1 cellular context compared by ENCODE assay signal in the genomic region with DNA sequence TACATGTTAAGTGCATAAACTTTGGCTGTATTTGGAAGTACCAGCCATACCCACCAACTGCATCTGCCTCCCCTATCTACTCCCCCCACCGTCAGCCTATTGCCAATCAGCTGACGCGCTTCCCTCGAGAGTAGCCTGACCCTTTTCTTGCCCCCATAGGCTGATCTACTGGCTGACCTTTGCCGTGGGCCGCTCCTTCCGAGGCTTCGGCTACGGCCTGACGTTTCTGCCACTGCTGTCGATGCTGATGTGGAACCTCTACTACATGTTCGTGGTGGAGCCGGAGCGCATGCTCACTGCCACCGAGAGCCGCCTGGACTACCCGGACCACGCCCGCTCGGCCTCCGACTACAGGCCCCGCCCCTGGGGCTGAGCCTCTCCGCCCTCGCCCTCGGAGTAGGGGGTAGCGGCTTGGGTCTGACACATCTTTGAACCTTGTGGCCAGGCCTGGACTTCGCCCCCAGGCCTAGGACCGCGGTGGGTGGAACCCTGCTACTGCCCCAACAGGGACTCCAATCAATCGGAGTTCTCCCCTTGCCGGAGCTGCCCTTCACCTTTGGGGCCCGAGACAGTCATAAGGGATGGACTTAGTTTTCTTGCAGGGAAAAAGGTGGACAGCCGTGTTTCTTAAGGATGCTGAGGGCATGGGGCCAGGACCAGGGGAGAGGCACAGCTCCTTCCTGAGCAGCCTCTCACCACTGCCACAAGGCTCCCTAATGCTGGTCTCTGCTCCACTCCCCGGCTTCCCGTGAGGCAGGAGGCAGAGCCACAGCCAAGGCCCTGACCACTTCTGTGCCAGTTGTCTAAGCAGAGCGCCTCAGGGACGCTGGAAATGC.
TF ChIP-seq lines count a peak whose summit lies in the region.

No MANE protein-coding gene starts in this region.

TF ChIP-seq in HepG2, 621 proteins besides CTCF, POLR2A, EP300 and RAD21 (continued from another document and continues in another):
- TF ChIP-seq, protein P1, sequence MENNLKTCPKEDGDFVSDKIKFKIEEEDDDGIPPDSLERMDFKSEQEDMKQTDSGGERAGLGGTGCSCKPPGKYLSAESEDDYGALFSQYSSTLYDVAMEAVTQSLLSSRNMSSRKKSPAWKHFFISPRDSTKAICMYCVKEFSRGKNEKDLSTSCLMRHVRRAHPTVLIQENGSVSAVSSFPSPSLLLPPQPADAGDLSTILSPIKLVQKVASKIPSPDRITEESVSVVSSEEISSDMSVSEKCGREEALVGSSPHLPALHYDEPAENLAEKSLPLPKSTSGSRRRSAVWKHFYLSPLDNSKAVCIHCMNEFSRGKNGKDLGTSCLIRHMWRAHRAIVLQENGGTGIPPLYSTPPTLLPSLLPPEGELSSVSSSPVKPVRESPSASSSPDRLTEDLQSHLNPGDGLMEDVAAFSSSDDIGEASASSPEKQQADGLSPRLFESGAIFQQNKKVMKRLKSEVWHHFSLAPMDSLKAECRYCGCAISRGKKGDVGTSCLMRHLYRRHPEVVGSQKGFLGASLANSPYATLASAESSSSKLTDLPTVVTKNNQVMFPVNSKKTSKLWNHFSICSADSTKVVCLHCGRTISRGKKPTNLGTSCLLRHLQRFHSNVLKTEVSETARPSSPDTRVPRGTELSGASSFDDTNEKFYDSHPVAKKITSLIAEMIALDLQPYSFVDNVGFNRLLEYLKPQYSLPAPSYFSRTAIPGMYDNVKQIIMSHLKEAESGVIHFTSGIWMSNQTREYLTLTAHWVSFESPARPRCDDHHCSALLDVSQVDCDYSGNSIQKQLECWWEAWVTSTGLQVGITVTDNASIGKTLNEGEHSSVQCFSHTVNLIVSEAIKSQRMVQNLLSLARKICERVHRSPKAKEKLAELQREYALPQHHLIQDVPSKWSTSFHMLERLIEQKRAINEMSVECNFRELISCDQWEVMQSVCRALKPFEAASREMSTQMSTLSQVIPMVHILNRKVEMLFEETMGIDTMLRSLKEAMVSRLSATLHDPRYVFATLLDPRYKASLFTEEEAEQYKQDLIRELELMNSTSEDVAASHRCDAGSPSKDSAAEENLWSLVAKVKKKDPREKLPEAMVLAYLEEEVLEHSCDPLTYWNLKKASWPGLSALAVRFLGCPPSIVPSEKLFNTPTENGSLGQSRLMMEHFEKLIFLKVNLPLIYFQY (CRISPR knock-in tag; IDR thresholded peaks at IDR 0.05; ENCODE audit: borderline replicate concordance) = peak; percentile 55; the same call in 1 of the 2 replicates
- TF ChIP-seq ZSCAN20 (CRISPR knock-in tag; IDR thresholded peaks at IDR 0.05; ENCODE audit: borderline replicate concordance) (no peak), PAF1 (CRISPR knock-in tag; IDR thresholded peaks at IDR 0.05) (no peak), ZNF343 (CRISPR knock-in tag; IDR thresholded peaks at IDR 0.05) (no peak), SP140L (CRISPR knock-in tag; IDR thresholded peaks at IDR 0.05; ENCODE audit: borderline replicate concordance) (no peak; the same call in 1 of the 2 replicates), TOPORS (CRISPR knock-in tag; IDR thresholded peaks at IDR 0.05) (peak; percentile 51; the same call in 1 of the 2 replicates), SAFB2 (CRISPR knock-in tag; IDR thresholded peaks at IDR 0.05; ENCODE audit: borderline replicate concordance, low read depth) (no peak; the same call in 1 of the 2 replicates), CBX1 (IDR thresholded peaks at IDR 0.05; ENCODE audit: low read depth) (no peak), TARDBP (CRISPR knock-in tag; IDR thresholded peaks at IDR 0.05) (no peak; the same call in 1 of the 2 replicates), EED (CRISPR knock-in tag; IDR thresholded peaks at IDR 0.05) (no peak), ZNF709 (CRISPR knock-in tag; IDR thresholded peaks at IDR 0.05) (no peak; the same call in 1 of the 2 replicates), CEBPB (IDR thresholded peaks at IDR 0.05; ENCODE audit: borderline replicate concordance, low read depth, low read length) (no peak), ZNF562 (CRISPR knock-in tag; IDR thresholded peaks at IDR 0.05; ENCODE audit: borderline replicate concordance) (no peak), REPIN1 (CRISPR knock-in tag; IDR thresholded peaks at IDR 0.05; ENCODE audit: borderline replicate concordance, low read depth) (peak; percentile 84; the same call in 1 of the 2 replicates), ZNF746 (CRISPR knock-in tag; IDR thresholded peaks at IDR 0.05) (0 out of 2 replicates have a peak, but pooled peaks have one; percentile 59), XBP1 (CRISPR knock-in tag; IDR thresholded peaks at IDR 0.05) (no peak), ZNF546 (CRISPR knock-in tag; conservative IDR thresholded peaks at IDR 0.05) (peak; percentile 64)
- TF ChIP-seq, protein P2, sequence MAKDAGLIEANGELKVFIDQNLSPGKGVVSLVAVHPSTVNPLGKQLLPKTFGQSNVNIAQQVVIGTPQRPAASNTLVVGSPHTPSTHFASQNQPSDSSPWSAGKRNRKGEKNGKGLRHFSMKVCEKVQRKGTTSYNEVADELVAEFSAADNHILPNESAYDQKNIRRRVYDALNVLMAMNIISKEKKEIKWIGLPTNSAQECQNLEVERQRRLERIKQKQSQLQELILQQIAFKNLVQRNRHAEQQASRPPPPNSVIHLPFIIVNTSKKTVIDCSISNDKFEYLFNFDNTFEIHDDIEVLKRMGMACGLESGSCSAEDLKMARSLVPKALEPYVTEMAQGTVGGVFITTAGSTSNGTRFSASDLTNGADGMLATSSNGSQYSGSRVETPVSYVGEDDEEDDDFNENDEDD (CRISPR knock-in tag; IDR thresholded peaks at IDR 0.05; ENCODE audit: borderline replicate concordance) = peak; percentile 47; the same call in 1 of the 2 replicates
- TF ChIP-seq, protein P3, sequence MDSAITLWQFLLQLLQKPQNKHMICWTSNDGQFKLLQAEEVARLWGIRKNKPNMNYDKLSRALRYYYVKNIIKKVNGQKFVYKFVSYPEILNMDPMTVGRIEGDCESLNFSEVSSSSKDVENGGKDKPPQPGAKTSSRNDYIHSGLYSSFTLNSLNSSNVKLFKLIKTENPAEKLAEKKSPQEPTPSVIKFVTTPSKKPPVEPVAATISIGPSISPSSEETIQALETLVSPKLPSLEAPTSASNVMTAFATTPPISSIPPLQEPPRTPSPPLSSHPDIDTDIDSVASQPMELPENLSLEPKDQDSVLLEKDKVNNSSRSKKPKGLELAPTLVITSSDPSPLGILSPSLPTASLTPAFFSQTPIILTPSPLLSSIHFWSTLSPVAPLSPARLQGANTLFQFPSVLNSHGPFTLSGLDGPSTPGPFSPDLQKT (CRISPR knock-in tag; IDR thresholded peaks at IDR 0.05; ENCODE audit: borderline replicate concordance) = no peak
- TF ChIP-seq, protein P4, sequence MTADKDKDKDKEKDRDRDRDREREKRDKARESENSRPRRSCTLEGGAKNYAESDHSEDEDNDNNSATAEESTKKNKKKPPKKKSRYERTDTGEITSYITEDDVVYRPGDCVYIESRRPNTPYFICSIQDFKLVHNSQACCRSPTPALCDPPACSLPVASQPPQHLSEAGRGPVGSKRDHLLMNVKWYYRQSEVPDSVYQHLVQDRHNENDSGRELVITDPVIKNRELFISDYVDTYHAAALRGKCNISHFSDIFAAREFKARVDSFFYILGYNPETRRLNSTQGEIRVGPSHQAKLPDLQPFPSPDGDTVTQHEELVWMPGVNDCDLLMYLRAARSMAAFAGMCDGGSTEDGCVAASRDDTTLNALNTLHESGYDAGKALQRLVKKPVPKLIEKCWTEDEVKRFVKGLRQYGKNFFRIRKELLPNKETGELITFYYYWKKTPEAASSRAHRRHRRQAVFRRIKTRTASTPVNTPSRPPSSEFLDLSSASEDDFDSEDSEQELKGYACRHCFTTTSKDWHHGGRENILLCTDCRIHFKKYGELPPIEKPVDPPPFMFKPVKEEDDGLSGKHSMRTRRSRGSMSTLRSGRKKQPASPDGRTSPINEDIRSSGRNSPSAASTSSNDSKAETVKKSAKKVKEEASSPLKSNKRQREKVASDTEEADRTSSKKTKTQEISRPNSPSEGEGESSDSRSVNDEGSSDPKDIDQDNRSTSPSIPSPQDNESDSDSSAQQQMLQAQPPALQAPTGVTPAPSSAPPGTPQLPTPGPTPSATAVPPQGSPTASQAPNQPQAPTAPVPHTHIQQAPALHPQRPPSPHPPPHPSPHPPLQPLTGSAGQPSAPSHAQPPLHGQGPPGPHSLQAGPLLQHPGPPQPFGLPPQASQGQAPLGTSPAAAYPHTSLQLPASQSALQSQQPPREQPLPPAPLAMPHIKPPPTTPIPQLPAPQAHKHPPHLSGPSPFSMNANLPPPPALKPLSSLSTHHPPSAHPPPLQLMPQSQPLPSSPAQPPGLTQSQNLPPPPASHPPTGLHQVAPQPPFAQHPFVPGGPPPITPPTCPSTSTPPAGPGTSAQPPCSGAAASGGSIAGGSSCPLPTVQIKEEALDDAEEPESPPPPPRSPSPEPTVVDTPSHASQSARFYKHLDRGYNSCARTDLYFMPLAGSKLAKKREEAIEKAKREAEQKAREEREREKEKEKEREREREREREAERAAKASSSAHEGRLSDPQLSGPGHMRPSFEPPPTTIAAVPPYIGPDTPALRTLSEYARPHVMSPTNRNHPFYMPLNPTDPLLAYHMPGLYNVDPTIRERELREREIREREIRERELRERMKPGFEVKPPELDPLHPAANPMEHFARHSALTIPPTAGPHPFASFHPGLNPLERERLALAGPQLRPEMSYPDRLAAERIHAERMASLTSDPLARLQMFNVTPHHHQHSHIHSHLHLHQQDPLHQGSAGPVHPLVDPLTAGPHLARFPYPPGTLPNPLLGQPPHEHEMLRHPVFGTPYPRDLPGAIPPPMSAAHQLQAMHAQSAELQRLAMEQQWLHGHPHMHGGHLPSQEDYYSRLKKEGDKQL (CRISPR knock-in tag; IDR thresholded peaks at IDR 0.05; ENCODE audit: low read depth) = 0 out of 2 replicates have a peak, but pooled peaks have one; percentile 60
- TF ChIP-seq, protein P5, sequence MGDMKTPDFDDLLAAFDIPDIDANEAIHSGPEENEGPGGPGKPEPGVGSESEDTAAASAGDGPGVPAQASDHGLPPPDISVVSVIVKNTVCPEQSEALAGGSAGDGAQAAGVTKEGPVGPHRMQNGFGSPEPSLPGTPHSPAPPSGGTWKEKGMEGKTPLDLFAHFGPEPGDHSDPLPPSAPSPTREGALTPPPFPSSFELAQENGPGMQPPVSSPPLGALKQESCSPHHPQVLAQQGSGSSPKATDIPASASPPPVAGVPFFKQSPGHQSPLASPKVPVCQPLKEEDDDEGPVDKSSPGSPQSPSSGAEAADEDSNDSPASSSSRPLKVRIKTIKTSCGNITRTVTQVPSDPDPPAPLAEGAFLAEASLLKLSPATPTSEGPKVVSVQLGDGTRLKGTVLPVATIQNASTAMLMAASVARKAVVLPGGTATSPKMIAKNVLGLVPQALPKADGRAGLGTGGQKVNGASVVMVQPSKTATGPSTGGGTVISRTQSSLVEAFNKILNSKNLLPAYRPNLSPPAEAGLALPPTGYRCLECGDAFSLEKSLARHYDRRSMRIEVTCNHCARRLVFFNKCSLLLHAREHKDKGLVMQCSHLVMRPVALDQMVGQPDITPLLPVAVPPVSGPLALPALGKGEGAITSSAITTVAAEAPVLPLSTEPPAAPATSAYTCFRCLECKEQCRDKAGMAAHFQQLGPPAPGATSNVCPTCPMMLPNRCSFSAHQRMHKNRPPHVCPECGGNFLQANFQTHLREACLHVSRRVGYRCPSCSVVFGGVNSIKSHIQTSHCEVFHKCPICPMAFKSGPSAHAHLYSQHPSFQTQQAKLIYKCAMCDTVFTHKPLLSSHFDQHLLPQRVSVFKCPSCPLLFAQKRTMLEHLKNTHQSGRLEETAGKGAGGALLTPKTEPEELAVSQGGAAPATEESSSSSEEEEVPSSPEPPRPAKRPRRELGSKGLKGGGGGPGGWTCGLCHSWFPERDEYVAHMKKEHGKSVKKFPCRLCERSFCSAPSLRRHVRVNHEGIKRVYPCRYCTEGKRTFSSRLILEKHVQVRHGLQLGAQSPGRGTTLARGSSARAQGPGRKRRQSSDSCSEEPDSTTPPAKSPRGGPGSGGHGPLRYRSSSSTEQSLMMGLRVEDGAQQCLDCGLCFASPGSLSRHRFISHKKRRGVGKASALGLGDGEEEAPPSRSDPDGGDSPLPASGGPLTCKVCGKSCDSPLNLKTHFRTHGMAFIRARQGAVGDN (CRISPR knock-in tag; IDR thresholded peaks at IDR 0.05) = peak; percentile 98
- TF ChIP-seq, protein P6, sequence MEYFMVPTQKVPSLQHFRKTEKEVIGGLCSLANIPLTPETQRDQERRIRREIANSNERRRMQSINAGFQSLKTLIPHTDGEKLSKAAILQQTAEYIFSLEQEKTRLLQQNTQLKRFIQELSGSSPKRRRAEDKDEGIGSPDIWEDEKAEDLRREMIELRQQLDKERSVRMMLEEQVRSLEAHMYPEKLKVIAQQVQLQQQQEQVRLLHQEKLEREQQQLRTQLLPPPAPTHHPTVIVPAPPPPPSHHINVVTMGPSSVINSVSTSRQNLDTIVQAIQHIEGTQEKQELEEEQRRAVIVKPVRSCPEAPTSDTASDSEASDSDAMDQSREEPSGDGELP (IDR thresholded peaks at IDR 0.05; ENCODE audit: borderline replicate concordance, low read depth) = peak; percentile 87
